8 cellular contexts compared by ENCODE assay signal in the genomic region with DNA sequence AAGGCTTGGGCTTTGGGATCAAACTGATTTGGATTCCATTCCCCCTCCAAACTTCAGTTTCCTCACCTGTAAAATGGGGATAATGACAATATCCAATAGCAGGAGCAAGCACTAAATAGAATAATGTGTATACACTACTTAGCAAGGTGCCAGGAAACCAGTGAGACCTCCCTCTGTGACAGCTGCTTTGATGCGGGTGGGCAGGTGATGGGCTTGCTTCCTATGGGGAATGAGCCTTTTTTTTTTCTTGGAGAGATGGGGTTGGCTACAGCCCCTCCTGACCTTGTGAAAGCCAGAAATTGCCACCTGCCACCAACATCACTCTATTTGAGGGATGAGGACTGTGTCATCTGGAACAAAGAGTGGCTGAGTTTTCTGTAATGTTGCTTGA. TPM values are rescaled to one million over a fixed set of nuclear protein-coding genes. Genes with fewer than 3 reads are reported as not detected.
DNase-seq lines count a peak whose midpoint lies in the region; ATAC-seq and TF ChIP-seq lines count a peak whose summit lies in the region.

No MANE protein-coding gene starts in this region.

- CTCF ChIA-PET in CD4-positive, alpha-beta memory T cell (lab: Charles Lee; ENCODE audit: partially characterized antibody), result interaction anchor here (2.3 to 22.2 kb wide), 4 partner anchors 8 to 47 kb away, joined by 6 to 699 read pairs (median 59); no protein-coding TSS in a partner anchor

- peaks cover 47 to 90% (median 59%) of the 10 kb centered on the region in 4 donors for H3K4me1 Mint-ChIP-seq in CD4-positive, alpha-beta memory T cell
- H3K4me1 Mint-ChIP-seq in natural killer cell, result peaks cover 24 to 55% of the 10 kb centered on the region in 2 donors

- no peaks in the 10 kb centered on the region for H3K36me3 ChIP-seq in CD4-positive, alpha-beta memory T cell (ENCODE audit: insufficient read depth, low read length)
- H3K36me3 ChIP-seq in Karpas-422 (ENCODE audit: insufficient read depth, low read length) (no peaks in the 10 kb centered on the region), brain microvascular endothelial cell (replicated peaks) (no peaks in the 10 kb centered on the region)

- H3K27ac Mint-ChIP-seq in CD4-positive, alpha-beta memory T cell, result peak overlapping the region; percentile 93 to 96 (median 95)
- peak overlapping the region in 1 of 2 donors; percentile 87 for H3K27ac Mint-ChIP-seq in natural killer cell

- H3K27me3 Mint-ChIP-seq in CD4-positive, alpha-beta memory T cell, result no peaks in the 10 kb centered on the region
- peaks cover 0 to 5% of the 10 kb centered on the region in 2 donors for H3K27me3 Mint-ChIP-seq in natural killer cell (ENCODE audit: low read depth in 2 of 2)

- no peaks in the 10 kb centered on the region for H3K9me3 ChIP-seq in CD4-positive, alpha-beta memory T cell (ENCODE audit: control insufficient read depth in 1 of 2, low read length in 2 of 2)
- no peaks in the 10 kb centered on the region for H3K9me3 ChIP-seq in Karpas-422 (ENCODE audit: low read length)

- H3K4me2 ChIP-seq in Karpas-422 (ENCODE audit: low read depth, low read length, poor library complexity, severe bottlenecking), result peak overlapping the region; percentile 66

- peak overlapping the region; percentile 85 to 94 (median 92) for H3K4me3 Mint-ChIP-seq in CD4-positive, alpha-beta memory T cell
- peak overlapping the region; percentile 82 for H3K4me3 Mint-ChIP-seq in natural killer cell

- no peak overlapping the region for H2AFZ ChIP-seq in Karpas-422 (ENCODE audit: low read length)

- ATAC-seq in natural killer cell (no peak), HG03135 (IDR thresholded peaks at IDR 0.05; ENCODE audit: unreplicated experiment) (no peak), GM21447 (IDR thresholded peaks at IDR 0.05; ENCODE audit: unreplicated experiment) (no peak)

- intact Hi-C loops in CD4-positive, alpha-beta memory T cell (cut with micrococcal nuclease), result loop anchor here (5.0 to 10.0 kb wide), 3 partner anchors 161 to 778 kb away; a partner anchor contains a TSS
- intact Hi-C loops in natural killer cell (cut with micrococcal nuclease), result loop anchor here (5.0 kb wide), 1 partner anchor 296 kb away; no protein-coding TSS in a partner anchor

- no peak for DNase-seq in CD4-positive, alpha-beta memory T cell
- DNase-seq in Karpas-422 (no peak), brain microvascular endothelial cell (no peak), natural killer cell (no peak), kidney tubule cell (ENCODE audit: low spot score) (no peak), NOMO-1 (lab: John Stamatoyannopoulos, UW; ENCODE audit: unreplicated experiment in 2 of 2) (no peak)

- peak overlapping the region; percentile 82 for H3K27ac ChIP-seq in CD4-positive, alpha-beta memory T cell (ENCODE audit: low read depth, low read length)
- H3K27ac ChIP-seq in Karpas-422 (ENCODE audit: low read length) (peak overlapping the region; percentile 11; the same call in 1 of the 2 replicates), brain microvascular endothelial cell (no peak overlapping the region)

- H3K9me2 ChIP-seq in Karpas-422 (replicated peaks; ENCODE audit: insufficient read depth, low read length), result no peaks in the 10 kb centered on the region

- H3K79me2 ChIP-seq in Karpas-422 (ENCODE audit: low read length), result peaks cover 6% of the 10 kb centered on the region; the same call in 1 of the 2 replicates

- peak overlapping the region; percentile 59 to 97 for H3K4me3 ChIP-seq in CD4-positive, alpha-beta memory T cell (ENCODE audit: low read length in 2 of 2)
- H3K4me3 ChIP-seq in Karpas-422 (ENCODE audit: low read length) (peak overlapping the region; percentile 65), brain microvascular endothelial cell (ENCODE audit: low read depth, low read length) (peak overlapping the region; percentile 75)

- POLR2A ChIA-PET in CD4-positive, alpha-beta memory T cell (lab: Charles Lee; ENCODE audit: partially characterized antibody), result interaction anchor here (1.0 to 18.5 kb wide), 7 partner anchors 8 to 328 kb away, joined by 3 to 397 read pairs (median 19); no protein-coding TSS in a partner anchor

- TF ChIP-seq CTCF in brain microvascular endothelial cell (IDR thresholded peaks at IDR 0.05; ENCODE audit: low read depth, low read length, missing control alignments) (no peak), natural killer cell (IDR thresholded peaks at IDR 0.05) (no peak)

- no peaks in the 10 kb centered on the region for H3K27me3 ChIP-seq in CD4-positive, alpha-beta memory T cell (ENCODE audit: insufficient read depth, low read length)
- H3K27me3 ChIP-seq in Karpas-422 (ENCODE audit: low read length) (no peaks in the 10 kb centered on the region), brain microvascular endothelial cell (replicated peaks) (no peaks in the 10 kb centered on the region)

- H3K36me3 Mint-ChIP-seq in CD4-positive, alpha-beta memory T cell, result peaks cover 0 to 23% of the 10 kb centered on the region in 2 donors
- H3K36me3 Mint-ChIP-seq in natural killer cell, result no peaks in the 10 kb centered on the region

- H3K9me3 Mint-ChIP-seq in CD4-positive, alpha-beta memory T cell, result no peaks in the 10 kb centered on the region
- no peaks in the 10 kb centered on the region for H3K9me3 Mint-ChIP-seq in natural killer cell

- peaks cover 56% of the 10 kb centered on the region for H3K4me1 ChIP-seq in CD4-positive, alpha-beta memory T cell (ENCODE audit: insufficient read depth, low read length)
- peaks cover 47% of the 10 kb centered on the region for H3K4me1 ChIP-seq in Karpas-422 (ENCODE audit: low read length)

- in situ Hi-C loops in brain microvascular endothelial cell (cut with HindIII; ENCODE audit: low pct_ligation_motif_present, low sequenced_read_pairs), result no loop called here

- 0 out of 2 replicates have a peak, but pooled peaks cover 6% of the 10 kb centered on the region for H4K20me1 ChIP-seq in Karpas-422 (ENCODE audit: insufficient read depth, low read depth, low read length)

- H3K9ac ChIP-seq in Karpas-422 (ENCODE audit: low read length), result peak overlapping the region; percentile 67

RNA-seq across cellular contexts. Expression of a gene that starts 1.1 kb away (rescaled TPM):
- 100 to 1,000 TPM; 130 to 133 TPM for total RNA-seq in CD4-positive, alpha-beta memory T cell
- polyA plus RNA-seq in CD4-positive, alpha-beta memory T cell, result 100 to 1,000 TPM; 250 to 260 TPM
- 22.2 and 39.5 TPM in 2 replicates for total RNA-seq in Karpas-422 (2014; rRNA removed; shearing (Covaris generic); ENCODE audit: low replicate concordance)
- total RNA-seq in natural killer cell, result 10 to 100 TPM; 11.6 to 42.1 (median 13.0) TPM
